18 cellular contexts compared by ENCODE assay signal in genomic region chr7:73712773-73713172, GRCh38. TPM values are rescaled to one million over a fixed set of nuclear protein-coding genes. Genes with fewer than 3 reads are reported as not detected.
A peak's percentile ranks its signal among the peaks of the same experiment; 100 is the strongest.
DNase-seq lines count a peak whose midpoint lies in the region; ATAC-seq, FAIRE-seq and TF ChIP-seq lines count a peak whose summit lies in the region.
"Had no signal": no experiment of that assay in that cellular context is flagged by ENCODE, and none has a peak within 500 bp of the region (broad histone marks: within the 10 kb centered on the region; RNA-seq: fewer than 3 reads in every experiment).

No MANE protein-coding gene starts in this region.

- no peak for TF ChIP-seq EP300 in K562 (IDR thresholded peaks at IDR 0.05; ENCODE audit: low read length)

- peak; percentile 35 for DNase-seq in MV-4-11 (lab: John Stamatoyannopoulos, UW)
- DNase-seq in K562 (ENCODE audit: extremely low read depth in 1 of 4, low spot score in 3 of 4): no peak
- no peak for DNase-seq in progenitor cell of endocrine pancreas (ENCODE audit: low spot score, unreplicated experiment)
- DNase-seq in activated CD8-positive, alpha-beta T cell treated with anti-CD3 and anti-CD28 coated beads for 36 hours: no peak
- no peak for DNase-seq in effector memory CD8-positive, alpha-beta T cell
- DNase-seq: CD4-positive, alpha-beta memory T cell; NCI-H1105; NCI-H1694 treated with DMSO at 0.1 percent for 48 hours; NCI-H2107; NCI-H510A; NCI-H748 treated with DMSO at 0.1 percent for 48 hours; NK-92 treated with Interleukin-12 subunit alpha and Interleukin-12 subunit beta, amount 100 ng/mL, for 24 hours; SHP77 had no signal

- H3K4me3 Mint-ChIP-seq in progenitor cell of endocrine pancreas (ENCODE audit: low read depth): no peak overlapping the region
- H3K4me3 Mint-ChIP-seq in activated CD8-positive, alpha-beta T cell treated with anti-CD3 and anti-CD28 coated beads for 36 hours: no peak overlapping the region
- no peak overlapping the region for H3K4me3 Mint-ChIP-seq in effector memory CD8-positive, alpha-beta T cell
- H3K4me3 Mint-ChIP-seq: B cell; CD4-positive, alpha-beta memory T cell had no signal

- no peaks in the 10 kb centered on the region for H3K27me3 Mint-ChIP-seq in progenitor cell of endocrine pancreas
- H3K27me3 Mint-ChIP-seq in activated CD8-positive, alpha-beta T cell treated with anti-CD3 and anti-CD28 coated beads for 36 hours: no peaks in the 10 kb centered on the region
- no peaks in the 10 kb centered on the region for H3K27me3 Mint-ChIP-seq in effector memory CD8-positive, alpha-beta T cell
- H3K27me3 Mint-ChIP-seq: CD4-positive, alpha-beta memory T cell had no signal

- ATAC-seq in K562: no peak
- ATAC-seq in activated CD8-positive, alpha-beta T cell treated with anti-CD3 and anti-CD28 coated beads for 36 hours: no peak
- ATAC-seq in GM18870 (IDR thresholded peaks at IDR 0.05; ENCODE audit: unreplicated experiment): no peak
- no peak for ATAC-seq in effector memory CD8-positive, alpha-beta T cell (replicated peaks)

- intact Hi-C loops in K562 (cut with micrococcal nuclease): no loop called here
- intact Hi-C loops in activated CD8-positive, alpha-beta T cell treated with anti-CD3 and anti-CD28 coated beads for 36 hours (cut with micrococcal nuclease): no loop called here

- peaks cover 6% of the 10 kb centered on the region for H3K9me1 ChIP-seq in K562 (ENCODE audit: control insufficient read depth, insufficient read depth, low read length)

- H3K4me1 Mint-ChIP-seq in progenitor cell of endocrine pancreas (ENCODE audit: low read depth): peaks cover 15% of the 10 kb centered on the region
- H3K4me1 Mint-ChIP-seq in activated CD8-positive, alpha-beta T cell treated with anti-CD3 and anti-CD28 coated beads for 36 hours (ENCODE audit: low read depth): peaks cover 27% of the 10 kb centered on the region
- peaks cover 17 to 22% of the 10 kb centered on the region in 2 donors for H3K4me1 Mint-ChIP-seq in effector memory CD8-positive, alpha-beta T cell (ENCODE audit: low read depth in 2 of 2)

- H4K20me1 ChIP-seq in BLaER1: peaks cover 96% of the 10 kb centered on the region
- H4K20me1 ChIP-seq in K562 (replicated peaks; ENCODE audit: control insufficient read depth, insufficient read depth, low read length): peaks cover 38% of the 10 kb centered on the region

- H3K4me3 ChIP-seq in BLaER1 (no peak overlapping the region), K562 (no peak overlapping the region)

- in situ Hi-C loops in K562 (cut with MboI): no loop called here

- TF ChIP-seq POLR2A in K562 (conservative IDR thresholded peaks at IDR 0.05): no peak

- CTCF ChIA-PET in K562 (lab: Yijun Ruan, JAX; ENCODE audit: low intra/inter-chr PET ratio): no interaction called here
- CTCF ChIA-PET in activated CD8-positive, alpha-beta T cell treated with anti-CD3 and anti-CD28 coated beads for 36 hours (lab: Charles Lee): interaction anchor here (0.7 to 2.2 kb wide), 5 partner anchors 11 to 143 kb away, joined by 3 to 6 read pairs (median 4); no protein-coding TSS in a partner anchor

- WGBS in K562 (ENCODE audit: insufficient coverage, low coverage, missing lambda C conversion rate): 36% methylated on average over 1 of the region's 1 CpG

- H3K9me3 ChIP-seq in BLaER1 (no peaks in the 10 kb centered on the region), K562 (replicated peaks; ENCODE audit: control insufficient read depth, insufficient read depth, low read depth, low read length) (no peaks in the 10 kb centered on the region)

- H3K27ac Mint-ChIP-seq in progenitor cell of endocrine pancreas: peak overlapping the region; percentile 38
- no peak overlapping the region for H3K27ac Mint-ChIP-seq in activated CD8-positive, alpha-beta T cell treated with anti-CD3 and anti-CD28 coated beads for 36 hours
- peak overlapping the region in 1 of 2 donors; percentile 3 for H3K27ac Mint-ChIP-seq in effector memory CD8-positive, alpha-beta T cell
- H3K27ac Mint-ChIP-seq: B cell had no signal

- H3K9me3 Mint-ChIP-seq in progenitor cell of endocrine pancreas (ENCODE audit: low read depth): no peaks in the 10 kb centered on the region
- no peaks in the 10 kb centered on the region for H3K9me3 Mint-ChIP-seq in activated CD8-positive, alpha-beta T cell treated with anti-CD3 and anti-CD28 coated beads for 36 hours
- no peaks in the 10 kb centered on the region for H3K9me3 Mint-ChIP-seq in effector memory CD8-positive, alpha-beta T cell
- H3K9me3 Mint-ChIP-seq: CD4-positive, alpha-beta memory T cell had no signal

- H3K27me3 ChIP-seq in BLaER1 (peaks cover 66% of the 10 kb centered on the region), K562 (ENCODE audit: control insufficient read depth in 2 of 2, insufficient read depth in 2 of 2, low read length in 2 of 2) (no peaks in the 10 kb centered on the region)

- H3K4me1 ChIP-seq in BLaER1 (peaks cover 77% of the 10 kb centered on the region), K562 (replicated peaks in 1 of 2; ENCODE audit: control insufficient read depth in 2 of 2, insufficient read depth in 2 of 2, low read length in 2 of 2) (peaks cover 19 to 41% of the 10 kb centered on the region in 2 experiments; a peak in 4 of 5 replicates)

- POLR2A ChIA-PET in K562 (lab: Yijun Ruan, JAX): interaction anchor here (0.6 to 1.2 kb wide), 3 partner anchors 17 to 748 kb away, joined by 3 read pairs; no protein-coding TSS in a partner anchor
- POLR2A ChIA-PET in activated CD8-positive, alpha-beta T cell treated with anti-CD3 and anti-CD28 coated beads for 36 hours (lab: Charles Lee): interaction anchor here (0.5 to 0.9 kb wide), 2 partner anchors 16 to 46 kb away, joined by 3 read pairs; no protein-coding TSS in a partner anchor

- no peak overlapping the region for H2AFZ ChIP-seq in K562 (ENCODE audit: low read depth, low read length)

- FAIRE-seq in K562 (lab: Jason Lieb, UNC): no peak
- FAIRE-seq: GM12891, H1 had no signal

- no peaks in the 10 kb centered on the region for H3K36me3 Mint-ChIP-seq in progenitor cell of endocrine pancreas (ENCODE audit: insufficient read depth)
- H3K36me3 Mint-ChIP-seq in activated CD8-positive, alpha-beta T cell treated with anti-CD3 and anti-CD28 coated beads for 36 hours (ENCODE audit: low read depth): peaks cover 4% of the 10 kb centered on the region
- peaks cover 8% of the 10 kb centered on the region for H3K36me3 Mint-ChIP-seq in effector memory CD8-positive, alpha-beta T cell (ENCODE audit: insufficient read depth)

- H3K4me2 ChIP-seq in BLaER1: 0 out of 2 replicates have a peak overlapping the region, but pooled peaks have one; percentile 9
- H3K4me2 ChIP-seq in K562 (ENCODE audit: insufficient read depth, low read length): no peak overlapping the region

- BruUV-seq in K562 (replicated peaks; lab: Mats Ljungman, UMichigan): no TSS peak

- H3K36me3 ChIP-seq in BLaER1: no peaks in the 10 kb centered on the region
- no peaks in the 10 kb centered on the region for H3K36me3 ChIP-seq in K562 (ENCODE audit: control insufficient read depth, insufficient read depth, low read length)

- no peak for TF ChIP-seq CTCF in K562 (IDR thresholded peaks at IDR 0.05 in 2 of 3, conservative IDR thresholded peaks at IDR 0.05 in 1 of 3; ENCODE audit: insufficient read depth in 2 of 3, low read depth in 1 of 3, low read length in 3 of 3)
- TF ChIP-seq CTCF in progenitor cell of endocrine pancreas (IDR thresholded peaks at IDR 0.05; ENCODE audit: unreplicated experiment): no peak
- no peak for TF ChIP-seq CTCF in activated CD8-positive, alpha-beta T cell treated with anti-CD3 and anti-CD28 coated beads for 36 hours (IDR thresholded peaks at IDR 0.05)

- TF ChIP-seq RAD21 in K562 (CRISPR knock-in tag; conservative IDR thresholded peaks at IDR 0.05 in 1 of 2, IDR thresholded peaks at IDR 0.05 in 1 of 2): no peak

- H3K9ac ChIP-seq in BLaER1: no peak overlapping the region
- H3K9ac ChIP-seq in K562 (ENCODE audit: insufficient read depth in 1 of 2, low read depth in 2 of 2, low read length in 2 of 2): no peak overlapping the region

- peaks cover 2% of the 10 kb centered on the region; the same call in 1 of the 3 replicates for H3K79me2 ChIP-seq in K562 (ENCODE audit: control insufficient read depth, insufficient read depth, low read length)

- H3K27ac ChIP-seq in BLaER1 (no peak overlapping the region), K562 (ENCODE audit: extremely low read depth, low read depth, low read length) (no peak overlapping the region)

RNA-seq across cellular contexts. Expression of gene STX1A, which starts 6.7 kb away (rescaled TPM):
- total RNA-seq in K562 (2011; cell fraction: chromatin; rRNA removed; ENCODE audit: low replicate concordance): 30.3 and 77.9 TPM in 2 replicates
- 38.9 and 39.9 TPM in 2 replicates for total RNA-seq in K562 (2011; cell fraction: nucleolus; rRNA removed)
- 23.4 and 25.5 TPM in 2 replicates for total RNA-seq in K562 (2011; cell fraction: nucleoplasm; rRNA removed)
- total RNA-seq in K562 (2014; rRNA removed): 9.1 and 9.9 TPM in 2 replicates
- 2.3 and 3.9 TPM in 2 replicates for total RNA-seq in K562 (2014; rRNA removed; fragmentation: Illumina TruSeq; extraction: Trizol)
- 6.3 and 9.6 TPM in 2 replicates for total RNA-seq in K562 (2015; rRNA removed; fragmentation: Illumina TruSeq; extraction: Trizol)
- total RNA-seq in K562 (2021): 8.0 and 8.9 TPM in 2 replicates
- 6.7 and 7.5 TPM in 2 replicates for polyA plus RNA-seq in K562 (2011; rRNA removed)
- polyA plus RNA-seq in K562 (2011; cell fraction: cytosol; rRNA removed): 5.7 and 9.2 TPM in 2 replicates
- polyA plus RNA-seq in K562 (2011; cell fraction: nucleus; rRNA removed): 47.5 and 68.0 TPM in 2 replicates
- polyA plus RNA-seq in K562 (2012): 7.2 and 8.0 TPM in 2 replicates
- 6.1 and 9.9 TPM in 2 replicates for polyA plus RNA-seq in K562 (2014; fragmentation: Illumina TruSeq; extraction: Trizol)
- polyA plus RNA-seq in K562 (2014; fragmentation: Nextera tagmentation; extraction: Ambion mirVana): under 1 TPM; 0.04 to 0.15 TPM
- 11.7 and 15.1 TPM in 2 replicates for polyA plus RNA-seq in K562 (2014; rRNA removed)
- 14.4 and 26.2 TPM in 2 replicates for polyA minus RNA-seq in K562 (2011; rRNA and poly(A)+ RNA removed)
- 6.7 and 8.3 TPM in 2 replicates for polyA minus RNA-seq in K562 (2011; cell fraction: cytosol; rRNA and poly(A)+ RNA removed)
- polyA minus RNA-seq in K562 (2011; cell fraction: nucleus; rRNA and poly(A)+ RNA removed): 9.0 and 13.7 TPM in 2 replicates
- total RNA-seq in progenitor cell of endocrine pancreas: 40.9 and 46.6 TPM in 2 replicates
- total RNA-seq in activated CD8-positive, alpha-beta T cell treated with anti-CD3 and anti-CD28 coated beads for 36 hours: 10 to 100 TPM; 11.4 to 11.5 TPM

RNA-seq across cellular contexts. Expression of gene ABHD11, which starts 25.8 kb away (rescaled TPM):
- 36.5 and 95.8 TPM in 2 replicates for total RNA-seq in K562 (2011; cell fraction: chromatin; rRNA removed; ENCODE audit: low replicate concordance)
- 87.9 and 90.7 TPM in 2 replicates for total RNA-seq in K562 (2011; cell fraction: nucleolus; rRNA removed)
- total RNA-seq in K562 (2011; cell fraction: nucleoplasm; rRNA removed): 50.6 and 64.7 TPM in 2 replicates
- total RNA-seq in K562 (2014; rRNA removed): 44.2 and 52.6 TPM in 2 replicates
- total RNA-seq in K562 (2014; rRNA removed; fragmentation: Illumina TruSeq; extraction: Trizol): 11.7 and 13.2 TPM in 2 replicates
- 17.5 and 17.9 TPM in 2 replicates for total RNA-seq in K562 (2015; rRNA removed; fragmentation: Illumina TruSeq; extraction: Trizol)
- 32.6 and 37.3 TPM in 2 replicates for total RNA-seq in K562 (2021)
- 18.4 and 18.9 TPM in 2 replicates for polyA plus RNA-seq in K562 (2011; rRNA removed)
- 22.5 and 50.4 TPM in 2 replicates for polyA plus RNA-seq in K562 (2011; cell fraction: cytosol; rRNA removed)
- polyA plus RNA-seq in K562 (2011; cell fraction: nucleus; rRNA removed): 22.8 and 51.7 TPM in 2 replicates
- 24.2 and 35.9 TPM in 2 replicates for polyA plus RNA-seq in K562 (2012)
- 25.5 and 26.3 TPM in 2 replicates for polyA plus RNA-seq in K562 (2014; fragmentation: Illumina TruSeq; extraction: Trizol)
- polyA plus RNA-seq in K562 (2014; fragmentation: Nextera tagmentation; extraction: Ambion mirVana): 1 to 10 TPM; 7.7 to 8.6 TPM
- polyA plus RNA-seq in K562 (2014; rRNA removed): 40.7 and 41.7 TPM in 2 replicates
- polyA minus RNA-seq in K562 (2011; rRNA and poly(A)+ RNA removed): 5.8 and 10.2 TPM in 2 replicates
- 7.9 and 9.4 TPM in 2 replicates for polyA minus RNA-seq in K562 (2011; cell fraction: cytosol; rRNA and poly(A)+ RNA removed)
- polyA minus RNA-seq in K562 (2011; cell fraction: nucleus; rRNA and poly(A)+ RNA removed): 33.2 and 40.7 TPM in 2 replicates
- 62.9 and 69.7 TPM in 2 replicates for total RNA-seq in progenitor cell of endocrine pancreas
- 10 to 100 TPM; 19.0 to 21.5 TPM for total RNA-seq in activated CD8-positive, alpha-beta T cell treated with anti-CD3 and anti-CD28 coated beads for 36 hours

RNA-seq across cellular contexts. Expression of gene BUD23, which starts 29.4 kb away (rescaled TPM):
- 117 and 181 TPM in 2 replicates for total RNA-seq in K562 (2011; cell fraction: chromatin; rRNA removed; ENCODE audit: low replicate concordance)
- 113 TPM in 2 replicates for total RNA-seq in K562 (2011; cell fraction: nucleolus; rRNA removed)
- 140 and 171 TPM in 2 replicates for total RNA-seq in K562 (2011; cell fraction: nucleoplasm; rRNA removed)
- total RNA-seq in K562 (2014; rRNA removed): 170 and 183 TPM in 2 replicates
- total RNA-seq in K562 (2014; rRNA removed; fragmentation: Illumina TruSeq; extraction: Trizol): 117 and 124 TPM in 2 replicates
- 123 and 128 TPM in 2 replicates for total RNA-seq in K562 (2015; rRNA removed; fragmentation: Illumina TruSeq; extraction: Trizol)
- 135 and 144 TPM in 2 replicates for total RNA-seq in K562 (2021)
- polyA plus RNA-seq in K562 (2011; rRNA removed): 115 and 168 TPM in 2 replicates
- polyA plus RNA-seq in K562 (2011; cell fraction: cytosol; rRNA removed): 171 and 217 TPM in 2 replicates
- 88.8 and 118 TPM in 2 replicates for polyA plus RNA-seq in K562 (2011; cell fraction: nucleus; rRNA removed)
- polyA plus RNA-seq in K562 (2012): 99.9 and 166 TPM in 2 replicates
- polyA plus RNA-seq in K562 (2014; fragmentation: Illumina TruSeq; extraction: Trizol): 206 and 216 TPM in 2 replicates
- polyA plus RNA-seq in K562 (2014; fragmentation: Nextera tagmentation; extraction: Ambion mirVana): 100 to 1,000 TPM in 1 of 2 experiments, 10 to 100 TPM in 1; 79.5 to 150 TPM
- polyA plus RNA-seq in K562 (2014; rRNA removed): 270 and 301 TPM in 2 replicates
- 64.3 and 80.9 TPM in 2 replicates for polyA minus RNA-seq in K562 (2011; rRNA and poly(A)+ RNA removed)
- 39.0 and 45.1 TPM in 2 replicates for polyA minus RNA-seq in K562 (2011; cell fraction: cytosol; rRNA and poly(A)+ RNA removed)
- 19.1 and 20.2 TPM in 2 replicates for polyA minus RNA-seq in K562 (2011; cell fraction: nucleus; rRNA and poly(A)+ RNA removed)
- total RNA-seq in progenitor cell of endocrine pancreas: 57.9 and 58.8 TPM in 2 replicates
- 100 to 1,000 TPM; 108 TPM for total RNA-seq in activated CD8-positive, alpha-beta T cell treated with anti-CD3 and anti-CD28 coated beads for 36 hours

RNA-seq across cellular contexts. Expression of gene DNAJC30, which starts 29.5 kb away (rescaled TPM):
- total RNA-seq in K562 (2011; cell fraction: chromatin; rRNA removed; ENCODE audit: low replicate concordance): 18.6 and 26.1 TPM in 2 replicates
- total RNA-seq in K562 (2011; cell fraction: nucleolus; rRNA removed): 21.3 and 26.5 TPM in 2 replicates
- 23.2 and 25.1 TPM in 2 replicates for total RNA-seq in K562 (2011; cell fraction: nucleoplasm; rRNA removed)
- total RNA-seq in K562 (2014; rRNA removed) (6.9 and 8.6 TPM in 2 replicates), K562 (2014; rRNA removed; fragmentation: Illumina TruSeq; extraction: Trizol) (3.8 and 4.2 TPM in 2 replicates), K562 (2015; rRNA removed; fragmentation: Illumina TruSeq; extraction: Trizol) (4.4 and 4.6 TPM in 2 replicates), K562 (2021) (10.1 and 11.3 TPM in 2 replicates), progenitor cell of endocrine pancreas (10.4 and 11.1 TPM in 2 replicates)
- polyA plus RNA-seq in K562 (2011; rRNA removed) (2.0 and 3.7 TPM in 2 replicates), K562 (2014; fragmentation: Illumina TruSeq; extraction: Trizol) (4.6 and 6.4 TPM in 2 replicates), K562 (2014; fragmentation: Nextera tagmentation; extraction: Ambion mirVana) (1 to 10 TPM; 1.1 to 1.4 TPM), K562 (2014; rRNA removed) (9.2 and 11.4 TPM in 2 replicates)
- 3.2 and 14.7 TPM in 2 replicates for polyA plus RNA-seq in K562 (2011; cell fraction: cytosol; rRNA removed)
- 4.0 and 7.2 TPM in 2 replicates for polyA plus RNA-seq in K562 (2011; cell fraction: nucleus; rRNA removed)
- 5.5 and 7.0 TPM in 2 replicates for polyA plus RNA-seq in K562 (2012)
- 5.5 and 7.9 TPM in 2 replicates for polyA minus RNA-seq in K562 (2011; rRNA and poly(A)+ RNA removed)
- 3.3 and 3.4 TPM in 2 replicates for polyA minus RNA-seq in K562 (2011; cell fraction: cytosol; rRNA and poly(A)+ RNA removed)
- polyA minus RNA-seq in K562 (2011; cell fraction: nucleus; rRNA and poly(A)+ RNA removed): 8.8 and 10.3 TPM in 2 replicates
- 1 to 10 TPM; 6.7 to 7.0 TPM for total RNA-seq in activated CD8-positive, alpha-beta T cell treated with anti-CD3 and anti-CD28 coated beads for 36 hours

RNA-seq across cellular contexts. Expression of gene VPS37D, which starts 45.1 kb away (rescaled TPM):
- total RNA-seq in K562 (2011; cell fraction: chromatin; rRNA removed; ENCODE audit: low replicate concordance): 1.3 TPM in 1 of 2 replicates, not detected in the other
- 0.83 and 1.3 TPM in 2 replicates for total RNA-seq in K562 (2011; cell fraction: nucleolus; rRNA removed)
- 0.76 and 0.88 TPM in 2 replicates for total RNA-seq in K562 (2011; cell fraction: nucleoplasm; rRNA removed)
- 2.3 and 2.5 TPM in 2 replicates for total RNA-seq in K562 (2014; rRNA removed)
- total RNA-seq in K562 (2014; rRNA removed; fragmentation: Illumina TruSeq; extraction: Trizol): 0.26 TPM in 1 of 2 replicates, not detected in the other
- total RNA-seq in K562 (2015; rRNA removed; fragmentation: Illumina TruSeq; extraction: Trizol): 0.25 and 0.38 TPM in 2 replicates
- total RNA-seq in K562 (2021): 1.1 and 1.3 TPM in 2 replicates
- polyA plus RNA-seq in K562 (2011; rRNA removed): 0.84 and 1.6 TPM in 2 replicates
- polyA plus RNA-seq in K562 (2011; cell fraction: cytosol; rRNA removed): 1.8 and 2.7 TPM in 2 replicates
- polyA plus RNA-seq in K562 (2011; cell fraction: nucleus; rRNA removed): 1.7 TPM in 2 replicates
- polyA plus RNA-seq in K562 (2012): 0.70 and 2.2 TPM in 2 replicates
- 0.39 and 0.42 TPM in 2 replicates for polyA plus RNA-seq in K562 (2014; fragmentation: Illumina TruSeq; extraction: Trizol)
- not detected for polyA plus RNA-seq in K562 (2014; fragmentation: Nextera tagmentation; extraction: Ambion mirVana)
- polyA plus RNA-seq in K562 (2014; rRNA removed): 1.3 and 2.1 TPM in 2 replicates
- 0.32 TPM in 1 of 2 replicates, not detected in the other for polyA minus RNA-seq in K562 (2011; rRNA and poly(A)+ RNA removed)
- polyA minus RNA-seq in K562 (2011; cell fraction: cytosol; rRNA and poly(A)+ RNA removed): 1.2 and 1.9 TPM in 2 replicates
- polyA minus RNA-seq in K562 (2011; cell fraction: nucleus; rRNA and poly(A)+ RNA removed): 0.27 and 0.33 TPM in 2 replicates
- total RNA-seq in progenitor cell of endocrine pancreas: 15.0 and 15.6 TPM in 2 replicates
- 1 to 10 TPM in 1 of 2 experiments, under 1 TPM in 1; 0.87 to 1.1 TPM for total RNA-seq in activated CD8-positive, alpha-beta T cell treated with anti-CD3 and anti-CD28 coated beads for 36 hours
- total RNA-seq: CD4-positive, alpha-beta memory T cell had no signal
- polyA plus RNA-seq: CD4-positive, alpha-beta memory T cell had no signal
